In genomic region chr20:17965042-17965697, GRCh38 we compare ENCODE assay signal across 8 cellular contexts. TPM values are rescaled to one million over a fixed set of nuclear protein-coding genes. Genes with fewer than 3 reads are reported as not detected.
DNase-seq lines count a peak whose midpoint lies in the region; ATAC-seq and TF ChIP-seq lines count a peak whose summit lies in the region.

No MANE protein-coding gene starts in this region.

- H3K9ac ChIP-seq in MM.1S (ENCODE audit: low read length) (peak overlapping the region; percentile 99; the same call in 1 of the 2 replicates), colonic mucosa (ENCODE audit: low read depth in 2 of 2, low read length in 2 of 2) (peak overlapping the region; percentile 31 to 95)

- H3K36me3 ChIP-seq in CD8-positive, alpha-beta T cell (ENCODE audit: insufficient read depth, low read length) = no peaks in the 10 kb centered on the region
- H3K36me3 ChIP-seq in MM.1S (replicated peaks; ENCODE audit: insufficient read depth, low read length) = peaks cover 17% of the 10 kb centered on the region; the same call in 1 of the 2 replicates
- no peaks in the 10 kb centered on the region for H3K36me3 ChIP-seq in colonic mucosa

- CTCF ChIA-PET in CD8-positive, alpha-beta T cell (lab: Charles Lee) = interaction anchor here (0.6 to 3.0 kb wide), 4 partner anchors 9 to 285 kb away, joined by 3 to 11 read pairs (median 9); partner anchors contain the start of gene RRBP1

- ATAC-seq in CD8-positive, alpha-beta T cell = no peak
- no peak for ATAC-seq in natural killer cell treated with Interleukin-12 subunit alpha and Interleukin-12 subunit beta and Interleukin-15 and Interleukin-18, amount 100 ng/mL, for 72 hours
- no peak for ATAC-seq in HG02678 (IDR thresholded peaks at IDR 0.05; ENCODE audit: unreplicated experiment)
- no peak for ATAC-seq in GM18502 (IDR thresholded peaks at IDR 0.05; ENCODE audit: poor library complexity, unreplicated experiment)
- ATAC-seq in GM21786 (IDR thresholded peaks at IDR 0.05; ENCODE audit: unreplicated experiment) = no peak

- DNase-seq in CD8-positive, alpha-beta T cell = no peak
- DNase-seq in MM.1S = no peak
- peak; percentile 56 for DNase-seq in colonic mucosa
- no peak for DNase-seq in natural killer cell treated with Interleukin-12 subunit alpha and Interleukin-12 subunit beta and Interleukin-15 and Interleukin-18, amount 100 ng/mL, for 72 hours (ENCODE audit: low spot score)
- DNase-seq in NCI-H69 (lab: John Stamatoyannopoulos, UW) = no peak

- peaks cover 56% of the 10 kb centered on the region for H4K20me1 ChIP-seq in MM.1S (ENCODE audit: insufficient read depth, low read length)

- peaks cover 94% of the 10 kb centered on the region for H3K79me2 ChIP-seq in MM.1S (ENCODE audit: low read length)

- peak overlapping the region; percentile 16 for H3K27ac ChIP-seq in CD8-positive, alpha-beta T cell (ENCODE audit: low read depth, low read length)
- H3K27ac ChIP-seq in MM.1S (ENCODE audit: low read length) = peak overlapping the region; percentile 99; the same call in 1 of the 2 replicates
- H3K27ac ChIP-seq in colonic mucosa = peak overlapping the region; percentile 97

- POLR2A ChIA-PET in CD8-positive, alpha-beta T cell (lab: Charles Lee) = interaction anchor here (1.2 kb wide), 1 partner anchor 8 kb away, joined by 6 read pairs; no protein-coding TSS in a partner anchor

- H3K4me3 Mint-ChIP-seq in CD8-positive, alpha-beta T cell = peak overlapping the region; percentile 97
- H3K4me3 Mint-ChIP-seq in natural killer cell treated with Interleukin-12 subunit alpha and Interleukin-12 subunit beta and Interleukin-15 and Interleukin-18, amount 100 ng/mL, for 72 hours = peak overlapping the region; percentile 98

- intact Hi-C loops in CD8-positive, alpha-beta T cell (cut with DNase I, micrococcal nuclease) = loop anchor here (5.0 to 10.0 kb wide), 6 partner anchors 393 to 1393 kb away; partner anchors contain the start of genes DSTN (in 1 of the 2), DTD1 (in 1 of the 2), KIF16B (in 1 of the 2) and SNRPB2 (in 1 of the 2)
- intact Hi-C loops in colonic mucosa (cut with DNase I) = no loop called here

- H2AFZ ChIP-seq in MM.1S (ENCODE audit: low read length) = no peak overlapping the region

- TF ChIP-seq CTCF in CD8-positive, alpha-beta T cell (IDR thresholded peaks at IDR 0.05) = no peak
- TF ChIP-seq CTCF in MM.1S (IDR thresholded peaks at IDR 0.05; ENCODE audit: low read length) (no peak), colonic mucosa (IDR thresholded peaks at IDR 0.05) (no peak)

- no peaks in the 10 kb centered on the region for H3K9me3 ChIP-seq in CD8-positive, alpha-beta T cell (ENCODE audit: low read length)
- H3K9me3 ChIP-seq in MM.1S (replicated peaks; ENCODE audit: insufficient read depth, low read length) = no peaks in the 10 kb centered on the region
- H3K9me3 ChIP-seq in colonic mucosa = no peaks in the 10 kb centered on the region

- H3K9me2 ChIP-seq in MM.1S (replicated peaks; ENCODE audit: insufficient read depth, low read length) = no peaks in the 10 kb centered on the region

- H3K27ac Mint-ChIP-seq in CD8-positive, alpha-beta T cell = peak overlapping the region; percentile 84
- peak overlapping the region; percentile 97 to 99 for H3K27ac Mint-ChIP-seq in natural killer cell treated with Interleukin-12 subunit alpha and Interleukin-12 subunit beta and Interleukin-15 and Interleukin-18, amount 100 ng/mL, for 72 hours

- peaks cover 65% of the 10 kb centered on the region for H3F3A ChIP-seq in MM.1S (ENCODE audit: insufficient read depth, low read length)

- H3K4me1 ChIP-seq in CD8-positive, alpha-beta T cell (ENCODE audit: insufficient read depth, low read length) = peaks cover 53% of the 10 kb centered on the region
- peaks cover 51% of the 10 kb centered on the region for H3K4me1 ChIP-seq in MM.1S (ENCODE audit: low read length)
- H3K4me1 ChIP-seq in colonic mucosa = peaks cover 13% of the 10 kb centered on the region

- no peaks in the 10 kb centered on the region for H3K27me3 ChIP-seq in CD8-positive, alpha-beta T cell (ENCODE audit: insufficient read depth, low read length)
- H3K27me3 ChIP-seq in MM.1S (replicated peaks; ENCODE audit: insufficient read depth, low read length) (no peaks in the 10 kb centered on the region), colonic mucosa (no peaks in the 10 kb centered on the region)

- H3K4me3 ChIP-seq in CD8-positive, alpha-beta T cell (ENCODE audit: low read depth, low read length) = peak overlapping the region; percentile 99
- H3K4me3 ChIP-seq in MM.1S (ENCODE audit: low read length) (peak overlapping the region; percentile 97), colonic mucosa (no peak overlapping the region)

- peaks cover 28% of the 10 kb centered on the region for H3K36me3 Mint-ChIP-seq in CD8-positive, alpha-beta T cell
- H3K36me3 Mint-ChIP-seq in natural killer cell treated with Interleukin-12 subunit alpha and Interleukin-12 subunit beta and Interleukin-15 and Interleukin-18, amount 100 ng/mL, for 72 hours = peaks cover 32% of the 10 kb centered on the region

- H3K4me1 Mint-ChIP-seq in CD8-positive, alpha-beta T cell (ENCODE audit: low read depth) = peaks cover 78% of the 10 kb centered on the region
- peaks cover 64 to 72% of the 10 kb centered on the region in 2 donors for H3K4me1 Mint-ChIP-seq in natural killer cell treated with Interleukin-12 subunit alpha and Interleukin-12 subunit beta and Interleukin-15 and Interleukin-18, amount 100 ng/mL, for 72 hours (ENCODE audit: low read depth in 2 of 2)

- no peaks in the 10 kb centered on the region for H3K27me3 Mint-ChIP-seq in CD8-positive, alpha-beta T cell (ENCODE audit: low read depth)
- no peaks in the 10 kb centered on the region for H3K27me3 Mint-ChIP-seq in natural killer cell treated with Interleukin-12 subunit alpha and Interleukin-12 subunit beta and Interleukin-15 and Interleukin-18, amount 100 ng/mL, for 72 hours

- peak overlapping the region; percentile 99 for H3K4me2 ChIP-seq in MM.1S (ENCODE audit: low read depth, low read length)

- no peaks in the 10 kb centered on the region for H3K9me3 Mint-ChIP-seq in CD8-positive, alpha-beta T cell
- H3K9me3 Mint-ChIP-seq in natural killer cell treated with Interleukin-12 subunit alpha and Interleukin-12 subunit beta and Interleukin-15 and Interleukin-18, amount 100 ng/mL, for 72 hours = no peaks in the 10 kb centered on the region

RNA-seq across cellular contexts. Expression of gene SNX5, which starts 3.4 kb away (rescaled TPM):
- 10 to 100 TPM; 47.3 to 52.0 TPM for total RNA-seq in CD8-positive, alpha-beta T cell
- 100 to 1,000 TPM; 116 to 119 TPM for total RNA-seq in colonic mucosa
- 100 to 1,000 TPM; 114 to 255 TPM for total RNA-seq in natural killer cell treated with Interleukin-12 subunit alpha and Interleukin-12 subunit beta and Interleukin-15 and Interleukin-18, amount 100 ng/mL, for 72 hours

RNA-seq across cellular contexts. Expression of gene MGME1, which starts 3.6 kb away (rescaled TPM):
- 1 to 10 TPM; 4.5 to 4.7 TPM for total RNA-seq in CD8-positive, alpha-beta T cell
- 10 to 100 TPM; 20.5 to 21.1 TPM for total RNA-seq in colonic mucosa
- 10 to 100 TPM; 20.2 to 30.3 TPM for total RNA-seq in natural killer cell treated with Interleukin-12 subunit alpha and Interleukin-12 subunit beta and Interleukin-15 and Interleukin-18, amount 100 ng/mL, for 72 hours

Comparison
In these comparisons a context has a peak if more than half of its experiments do, and no peak if none do; other contexts are left out.
1. H3K27ac ChIP-seq: peak in every context shown above with its lines; median percentile 99 in MM.1S; 97 in colonic mucosa; 16 in CD8-positive, alpha-beta T cell.